12 cellular contexts compared by ENCODE assay signal in the genomic region with DNA sequence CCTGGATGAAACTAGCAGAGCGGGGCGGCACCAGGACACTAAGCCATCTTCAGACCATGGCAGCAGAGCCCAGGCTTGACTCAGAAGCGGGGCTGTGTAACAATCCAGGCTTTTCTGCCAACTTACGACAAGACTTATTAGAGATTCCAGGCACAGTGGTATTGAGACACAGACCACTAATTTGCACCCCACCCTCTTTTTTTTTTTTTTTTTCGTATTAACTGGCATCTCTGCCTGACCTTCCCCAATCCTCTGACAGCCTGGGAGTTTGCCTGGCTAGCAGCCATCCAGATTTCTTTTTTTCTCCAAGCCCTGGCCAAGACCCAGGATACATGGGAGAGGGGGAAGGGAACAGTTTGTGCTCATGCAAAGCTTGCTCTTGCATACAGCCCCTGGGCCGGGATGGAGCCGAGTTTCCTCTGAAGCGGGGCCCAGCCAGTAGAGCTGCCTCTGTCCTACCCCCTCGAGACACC.
DNase-seq lines count a peak whose midpoint lies in the region; ATAC-seq and TF ChIP-seq lines count a peak whose summit lies in the region.
"Had no signal": no experiment of that assay in that cellular context is flagged by ENCODE, and none has a peak within 500 bp of the region (broad histone marks: within the 10 kb centered on the region; RNA-seq: fewer than 3 reads in every experiment).

No MANE protein-coding gene starts in this region.

- DNase-seq in NCI-H2171 (lab: John Stamatoyannopoulos, UW) (peak; percentile 95), chondrocyte (ENCODE audit: low spot score) (no peak), left lung (no peak), substantia nigra (lab: John Stamatoyannopoulos, UW) (peak in 26 of 49 donors; percentile 4 to 50 (median 27)), germinal center (ENCODE audit: low spot score) (no peak)
- DNase-seq in CD4-positive, alpha-beta memory T cell, result no peak
- DNase-seq: DMS153, left colon, NCI-H1417 had no signal

- POLR2A ChIA-PET in CD4-positive, alpha-beta memory T cell (lab: Charles Lee; ENCODE audit: partially characterized antibody), result interaction anchor here (0.9 kb wide), 1 partner anchor 187 kb away, joined by 6 read pairs; no protein-coding TSS in a partner anchor

- peaks cover 2% of the 10 kb centered on the region for H3K36me3 Mint-ChIP-seq in chondrocyte (ENCODE audit: low read depth)
- H3K36me3 Mint-ChIP-seq in CD4-positive, alpha-beta memory T cell, result no peaks in the 10 kb centered on the region

- intact Hi-C loops in left lung (cut with DNase I), result no loop called here
- intact Hi-C loops in CD4-positive, alpha-beta memory T cell (cut with micrococcal nuclease), result no loop called here

- H3K4me1 Mint-ChIP-seq in chondrocyte (ENCODE audit: low read depth), result peaks cover 39% of the 10 kb centered on the region
- H3K4me1 Mint-ChIP-seq in CD4-positive, alpha-beta memory T cell, result peaks cover 2 to 12% (median 5%) of the 10 kb centered on the region in 4 donors

- H3K27ac ChIP-seq in left lung (no peak overlapping the region), substantia nigra (ENCODE audit: low read depth, low read length, poor library complexity, severe bottlenecking) (no peak overlapping the region)
- no peak overlapping the region for H3K27ac ChIP-seq in CD4-positive, alpha-beta memory T cell (ENCODE audit: low read depth, low read length)
- H3K27ac ChIP-seq: epithelial cell of prostate had no signal

- TF ChIP-seq CTCF in chondrocyte (IDR thresholded peaks at IDR 0.05) (no peak), left lung (IDR thresholded peaks at IDR 0.05) (no peak)

- H3K4me3 Mint-ChIP-seq in chondrocyte (ENCODE audit: unreplicated experiment), result no peak overlapping the region
- H3K4me3 Mint-ChIP-seq in CD4-positive, alpha-beta memory T cell, result no peak overlapping the region

- peak overlapping the region; percentile 87 for H3K27ac Mint-ChIP-seq in chondrocyte (ENCODE audit: unreplicated experiment)
- H3K27ac Mint-ChIP-seq in CD4-positive, alpha-beta memory T cell, result no peak overlapping the region

- H3K9me3 Mint-ChIP-seq in chondrocyte (ENCODE audit: low read depth), result no peaks in the 10 kb centered on the region
- no peaks in the 10 kb centered on the region for H3K9me3 Mint-ChIP-seq in CD4-positive, alpha-beta memory T cell

- no peaks in the 10 kb centered on the region for H3K36me3 ChIP-seq in left lung
- H3K36me3 ChIP-seq in CD4-positive, alpha-beta memory T cell (ENCODE audit: insufficient read depth, low read length), result no peaks in the 10 kb centered on the region

- no peaks in the 10 kb centered on the region for H3K27me3 Mint-ChIP-seq in chondrocyte (ENCODE audit: low read depth)
- H3K27me3 Mint-ChIP-seq in CD4-positive, alpha-beta memory T cell, result peaks cover 2 to 8% of the 10 kb centered on the region in 2 donors

- ATAC-seq in left lung (peak; percentile 40), GM18868 (IDR thresholded peaks at IDR 0.05; ENCODE audit: unreplicated experiment) (no peak), HG03342 (IDR thresholded peaks at IDR 0.05; ENCODE audit: unreplicated experiment) (no peak)

- CTCF ChIA-PET in CD4-positive, alpha-beta memory T cell (lab: Charles Lee; ENCODE audit: partially characterized antibody), result interaction anchor here (0.7 to 7.5 kb wide), 16 partner anchors 8 to 1748 kb away, joined by 3 to 140 read pairs (median 4); no protein-coding TSS in a partner anchor

- H3K9me3 ChIP-seq in left lung, result no peaks in the 10 kb centered on the region
- H3K9me3 ChIP-seq in CD4-positive, alpha-beta memory T cell (ENCODE audit: control insufficient read depth in 1 of 2, low read length in 2 of 2), result no peaks in the 10 kb centered on the region

- peaks cover 0 to 6% of the 10 kb centered on the region in 2 donors for H3K4me1 ChIP-seq in left lung
- peaks cover 3% of the 10 kb centered on the region for H3K4me1 ChIP-seq in CD4-positive, alpha-beta memory T cell (ENCODE audit: insufficient read depth, low read length)

- peaks cover 0 to 9% of the 10 kb centered on the region in 2 donors for H3K27me3 ChIP-seq in left lung
- H3K27me3 ChIP-seq in CD4-positive, alpha-beta memory T cell (ENCODE audit: insufficient read depth, low read length), result no peaks in the 10 kb centered on the region

- H3K4me3 ChIP-seq in left lung, result no peak overlapping the region
- H3K4me3 ChIP-seq in CD4-positive, alpha-beta memory T cell (ENCODE audit: low read length in 2 of 2), result no peak overlapping the region

Comparison
In these comparisons a context has a peak if more than half of its experiments do, and no peak if none do; other contexts are left out.
1. DNase-seq: peak in NCI-H2171 (single experiment) and substantia nigra (26 of 49); none in chondrocyte (single experiment), left lung (0 of 2), CD4-positive, alpha-beta memory T cell (0 of 5) and germinal center (single experiment).